Comparison of ENCODE assay signal across 25 cellular contexts in genomic region chr10:340646-341045, GRCh38.
DNase-seq lines count a peak whose midpoint lies in the region; ATAC-seq and TF ChIP-seq lines count a peak whose summit lies in the region.
"Had no signal": no experiment of that assay in that cellular context is flagged by ENCODE, and none has a peak within 500 bp of the region (broad histone marks: within the 10 kb centered on the region; RNA-seq: fewer than 3 reads in every experiment).

No MANE protein-coding gene starts in this region.

- peaks cover 0 to 9% (median 0%) of the 10 kb centered on the region in 4 donors for H3K36me3 ChIP-seq in right lobe of liver

- H3K27me3 ChIP-seq in right lobe of liver = no peaks in the 10 kb centered on the region
- H3K27me3 ChIP-seq: MG63 had no signal

- H3K9me3 ChIP-seq in right lobe of liver = no peaks in the 10 kb centered on the region
- H3K9me3 ChIP-seq: MG63 had no signal

- no peak for TF ChIP-seq POLR2A in right lobe of liver (IDR thresholded peaks at IDR 0.05)

- no peak for ATAC-seq in HG03175 (IDR thresholded peaks at IDR 0.05; ENCODE audit: unreplicated experiment)
- no peak for ATAC-seq in right lobe of liver
- ATAC-seq in GM18502 (IDR thresholded peaks at IDR 0.05; ENCODE audit: poor library complexity, unreplicated experiment) = no peak
- ATAC-seq: CD8-positive, alpha-beta T cell; Panc1 had no signal

- DNase-seq in COR-L47 (lab: John Stamatoyannopoulos, UW) = peak; percentile 13
- peak; percentile 55 for DNase-seq in D341Med (ENCODE audit: low spot score)
- peak; percentile 49 for DNase-seq in NCI-H69 (lab: John Stamatoyannopoulos, UW)
- peak; percentile 43 for DNase-seq in mesenteric fat pad (ENCODE audit: low spot score)
- no peak for DNase-seq in 8988T
- no peak for DNase-seq in right lobe of liver
- DNase-seq: CD8-positive, alpha-beta T cell; DMS79 treated with DMSO at 0.1 percent for 48 hours; GF-D8; GM23248; HCEC 1CT; IMR-90; KG1; MG63; NCI-H1105 treated with DMSO at 0.1 percent for 48 hours; NCI-H1694 treated with DMSO at 0.1 percent for 48 hours; NCI-H2081; NCI-H446 treated with DMSO at 0.1 percent for 48 hours; NCI-H526; SHP77 treated with DMSO at 0.1 percent for 48 hours had no signal

- no peak overlapping the region for H3K4me3 ChIP-seq in right lobe of liver
- H3K4me3 ChIP-seq: GM23248, MG63, SK-N-MC had no signal

- WGBS in right lobe of liver (ENCODE audit: insufficient coverage, low coverage, low lambda C conversion rate, missing lambda C conversion rate) = 97% methylated on average over 5 of the region's 11 CpGs

- no peak for TF ChIP-seq CTCF in right lobe of liver (IDR thresholded peaks at IDR 0.05)

- intact Hi-C loops in right lobe of liver (cut with DNase I) = no loop called here

- peaks cover 0 to 5% (median 0%) of the 10 kb centered on the region in 4 donors for H3K4me1 ChIP-seq in right lobe of liver

- H3K27ac ChIP-seq in right lobe of liver = no peak overlapping the region
- H3K27ac ChIP-seq: C4-2B, GM23248, SK-N-MC had no signal

Comparison
In these comparisons a context has a peak if more than half of its experiments do, and no peak if none do; other contexts are left out.
1. DNase-seq: peak in COR-L47 (single experiment), D341Med (single experiment), NCI-H69 (single experiment) and mesenteric fat pad (single experiment); none in 8988T (single experiment) and right lobe of liver (0 of 3).